10 cellular contexts compared by ENCODE assay signal in genomic region chr3:192825657-192826200, GRCh38.
DNase-seq lines count a peak whose midpoint lies in the region; ATAC-seq and TF ChIP-seq lines count a peak whose summit lies in the region.
"Had no signal": no experiment of that assay in that cellular context is flagged by ENCODE, and none has a peak within 500 bp of the region (broad histone marks: within the 10 kb centered on the region; RNA-seq: fewer than 3 reads in every experiment).

No MANE protein-coding gene starts in this region.

- H3K27ac Mint-ChIP-seq in natural killer cell = no peak overlapping the region
- H3K27ac Mint-ChIP-seq: brain had no signal

- H3K27ac ChIP-seq in HEK293 (ENCODE audit: extremely low read depth, low read depth, low read length) (no peak overlapping the region), dorsolateral prefrontal cortex (no peak overlapping the region)

- H3K4me1 Mint-ChIP-seq in natural killer cell = no peaks in the 10 kb centered on the region

- no peaks in the 10 kb centered on the region for H3K9me3 ChIP-seq in HEK293 (ENCODE audit: control insufficient read depth, insufficient read depth, low read depth, low read length)

- H3K4me3 ChIP-seq in BJ (ENCODE audit: low read depth, low read length) (no peak overlapping the region), HEK293 (ENCODE audit: low read depth, low read length) (no peak overlapping the region), dorsolateral prefrontal cortex (no peak overlapping the region)

- H3K4me1 ChIP-seq in HEK293 (ENCODE audit: control insufficient read depth, insufficient read depth, low read length) = peaks cover 4% of the 10 kb centered on the region; the same call in 1 of the 2 replicates

- H3K36me3 ChIP-seq in BJ (ENCODE audit: control insufficient read depth, insufficient read depth, low read length) = no peaks in the 10 kb centered on the region
- no peaks in the 10 kb centered on the region for H3K36me3 ChIP-seq in HEK293 (ENCODE audit: control insufficient read depth in 2 of 2, insufficient read depth in 1 of 2, low read length in 2 of 2)

- H3K27me3 Mint-ChIP-seq in natural killer cell (ENCODE audit: low read depth in 2 of 2) = no peaks in the 10 kb centered on the region
- H3K27me3 Mint-ChIP-seq: brain had no signal

- no peak overlapping the region for H3K4me3 Mint-ChIP-seq in natural killer cell
- H3K4me3 Mint-ChIP-seq: brain had no signal

- TF ChIP-seq CTCF in BJ (IDR thresholded peaks at IDR 0.05; ENCODE audit: insufficient read depth, low read depth, low read length) (peak; percentile 21; the same call in 1 of the 2 replicates), HEK293 (tag by site-specific recombination; IDR thresholded peaks at IDR 0.05) (no peak), dorsolateral prefrontal cortex (IDR thresholded peaks at IDR 0.05 in 54 of 56, conservative IDR thresholded peaks at IDR 0.05 in 2 of 56; ENCODE audit: low read depth in 1 of 56, partially characterized antibody in 56 of 56) (no peak), natural killer cell (IDR thresholded peaks at IDR 0.05) (no peak)

- CTCF ChIA-PET in BJ (lab: Yijun Ruan, JAX) = interaction anchor here (0.8 to 2.6 kb wide), 4 partner anchors 13 to 216 kb away, joined by 3 to 15 read pairs (median 5); no protein-coding TSS in a partner anchor
- CTCF ChIA-PET in HEK293 (lab: Yijun Ruan, JAX) = interaction anchor here (0.6 to 1.4 kb wide), 4 partner anchors 18 to 215 kb away, joined by 3 read pairs; no protein-coding TSS in a partner anchor

- intact Hi-C loops in dorsolateral prefrontal cortex (cut with DNase I) (no loop called here), head of caudate nucleus (cut with DNase I) (no loop called here), natural killer cell (cut with micrococcal nuclease) (no loop called here)

- peaks cover 2 to 5% of the 10 kb centered on the region in 2 donors for H3K9me3 Mint-ChIP-seq in natural killer cell

- DNase-seq in BJ (ENCODE audit: low read depth) (no peak), NCI-H2171 treated with DMSO at 0.1 percent for 48 hours (lab: John Stamatoyannopoulos, UW) (peak; percentile 91), dermis blood vessel endothelial cell (peak; percentile 58), dorsolateral prefrontal cortex (no peak), head of caudate nucleus (no peak), natural killer cell (no peak)
- DNase-seq: NCI-H1048 had no signal

- ATAC-seq in natural killer cell (no peak), HG02981 (IDR thresholded peaks at IDR 0.05; ENCODE audit: unreplicated experiment) (no peak)

- H3K27me3 ChIP-seq in BJ (ENCODE audit: control insufficient read depth, insufficient read depth, low read length) = no peaks in the 10 kb centered on the region
- H3K27me3 ChIP-seq in dorsolateral prefrontal cortex = no peaks in the 10 kb centered on the region

- POLR2A ChIA-PET in BJ (lab: Charles Lee) = interaction anchor here (0.6 kb wide), 1 partner anchor 202 kb away, joined by 3 read pairs; no protein-coding TSS in a partner anchor
- POLR2A ChIA-PET in HEK293 (lab: Yijun Ruan, JAX) = no interaction called here

- no peaks in the 10 kb centered on the region for H3K36me3 Mint-ChIP-seq in natural killer cell
- H3K36me3 Mint-ChIP-seq: brain had no signal

TF ChIP-seq in HEK293, 187 proteins besides CTCF, POLR2A, EP300 and RAD21 (continues in another document):
- TF ChIP-seq ZFP41 (tag by site-specific recombination; IDR thresholded peaks at IDR 0.05; ENCODE audit: borderline replicate concordance) (no peak), ZNF324 (tag by site-specific recombination; IDR thresholded peaks at IDR 0.05) (no peak), ZNF24 (tag by site-specific recombination; IDR thresholded peaks at IDR 0.05) (peak; percentile 84; the same call in 1 of the 2 replicates), ZNF202 (tag by site-specific recombination; IDR thresholded peaks at IDR 0.05; ENCODE audit: borderline replicate concordance) (no peak), INSM2 (tag by site-specific recombination; IDR thresholded peaks at IDR 0.05) (peak; percentile 75), KLF9 (tag by site-specific recombination; IDR thresholded peaks at IDR 0.05; ENCODE audit: low read depth) (0 out of 2 replicates have a peak, but pooled peaks have one; percentile 15), IKZF3 (tag by site-specific recombination; IDR thresholded peaks at IDR 0.05) (peak; percentile 79), ZNF610 (tag by site-specific recombination; IDR thresholded peaks at IDR 0.05; ENCODE audit: borderline replicate concordance) (peak; percentile 34; the same call in 1 of the 2 replicates), ZNF514 (tag by site-specific recombination; IDR thresholded peaks at IDR 0.05) (no peak), ZNF18 (tag by site-specific recombination; IDR thresholded peaks at IDR 0.05) (peak; percentile 45; the same call in 1 of the 2 replicates), ZFP69B (tag by site-specific recombination; IDR thresholded peaks at IDR 0.05) (0 out of 2 replicates have a peak, but pooled peaks have one; percentile 32), SP7 (tag by site-specific recombination; IDR thresholded peaks at IDR 0.05) (peak; percentile 97), ZIC2 (tag by site-specific recombination; IDR thresholded peaks at IDR 0.05) (peak; percentile 69), PRDM10 (tag by site-specific recombination; IDR thresholded peaks at IDR 0.05) (peak; percentile 79), KLF10 (tag by site-specific recombination; IDR thresholded peaks at IDR 0.05) (peak; percentile 81), ZNF394 (tag by site-specific recombination; IDR thresholded peaks at IDR 0.05; ENCODE audit: borderline replicate concordance) (peak; percentile 50; the same call in 1 of the 2 replicates), ZBTB6 (tag by site-specific recombination; IDR thresholded peaks at IDR 0.05) (peak; percentile 40; the same call in 1 of the 2 replicates)

Comparison
In these comparisons a context has a peak if more than half of its experiments do, and no peak if none do; other contexts are left out.
1. DNase-seq: peak in NCI-H2171 treated with DMSO at 0.1 percent for 48 hours (single experiment) and dermis blood vessel endothelial cell (single experiment); none in BJ (single experiment), dorsolateral prefrontal cortex (0 of 10), head of caudate nucleus (0 of 42) and natural killer cell (single experiment).